Comparison of ENCODE assay signal across 15 cellular contexts in the genomic region with DNA sequence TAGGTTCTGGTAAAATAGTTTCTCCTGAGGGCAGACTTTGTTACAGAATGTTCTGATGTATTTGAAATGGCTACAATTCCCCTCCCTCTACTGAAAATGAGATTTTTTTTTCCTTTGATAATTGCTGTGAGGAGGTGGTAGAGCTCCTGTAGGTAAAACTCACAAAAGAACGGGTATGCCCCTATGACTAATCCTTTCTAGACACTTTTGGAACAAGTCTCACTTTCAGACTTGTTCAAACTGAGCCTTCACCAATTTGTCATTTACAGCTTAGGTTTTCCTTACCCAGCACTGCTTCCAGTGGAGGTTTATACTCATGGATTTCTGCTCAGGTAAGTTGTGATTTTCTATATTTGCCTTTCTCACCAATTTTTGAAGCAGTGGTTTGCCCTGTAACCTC.
DNase-seq lines count a peak whose midpoint lies in the region; ATAC-seq, FAIRE-seq and TF ChIP-seq lines count a peak whose summit lies in the region.
"Had no signal": no experiment of that assay in that cellular context is flagged by ENCODE, and none has a peak within 500 bp of the region (broad histone marks: within the 10 kb centered on the region; RNA-seq: fewer than 3 reads in every experiment).

No MANE protein-coding gene starts in this region.

- FAIRE-seq in RCC 7860 (lab: Jason Lieb, UNC) = no peak

- H3K27me3 ChIP-seq in foreskin keratinocyte (no peaks in the 10 kb centered on the region), psoas muscle (ENCODE audit: insufficient read depth in 3 of 3, low read length in 2 of 3) (no peaks in the 10 kb centered on the region)
- H3K27me3 ChIP-seq: brain microvascular endothelial cell, neural progenitor cell, right atrium auricular region, SJCRH30 had no signal

- H3K4me3 ChIP-seq in psoas muscle = no peak overlapping the region
- H3K4me3 ChIP-seq: neural progenitor cell, right atrium auricular region, SJCRH30 had no signal

- TF ChIP-seq CTCF in foreskin keratinocyte (conservative IDR thresholded peaks at IDR 0.05) = no peak
- TF ChIP-seq CTCF in psoas muscle (IDR thresholded peaks at IDR 0.05) = no peak

- H3K27ac ChIP-seq in foreskin keratinocyte (no peak overlapping the region), psoas muscle (no peak overlapping the region)
- H3K27ac ChIP-seq: brain microvascular endothelial cell, neural progenitor cell, right atrium auricular region, SJCRH30 had no signal

- peak; percentile 73 for ATAC-seq in GM18867 (IDR thresholded peaks at IDR 0.05; ENCODE audit: unreplicated experiment)
- ATAC-seq in GM21619 (IDR thresholded peaks at IDR 0.05; ENCODE audit: unreplicated experiment) = peak; percentile 71
- peak; percentile 94 for ATAC-seq in HG03439 (IDR thresholded peaks at IDR 0.05; ENCODE audit: unreplicated experiment)
- ATAC-seq in foreskin keratinocyte = peak; percentile 72
- ATAC-seq in psoas muscle = no peak

- H3K4me1 ChIP-seq in foreskin keratinocyte = no peaks in the 10 kb centered on the region
- H3K4me1 ChIP-seq in psoas muscle = no peaks in the 10 kb centered on the region
- H3K4me1 ChIP-seq: neural progenitor cell, right atrium auricular region, SJCRH30 had no signal

- no peaks in the 10 kb centered on the region for H3K36me3 ChIP-seq in psoas muscle (ENCODE audit: insufficient read depth in 1 of 2, low read depth in 1 of 2)
- H3K36me3 ChIP-seq: brain microvascular endothelial cell, neural progenitor cell, right atrium auricular region, SJCRH30 had no signal

- H3K9me3 ChIP-seq in psoas muscle = no peaks in the 10 kb centered on the region
- H3K9me3 ChIP-seq: right atrium auricular region, SJCRH30 had no signal

- intact Hi-C loops in psoas muscle (cut with DNase I) = no loop called here

- DNase-seq in foreskin keratinocyte = peak; percentile 5 to 25
- DNase-seq in RCC 7860 (ENCODE audit: low spot score) = no peak
- no peak for DNase-seq in psoas muscle
- DNase-seq in DMS 273 (lab: John Stamatoyannopoulos, UW; ENCODE audit: unreplicated experiment) = no peak
- DNase-seq: activated CD4-positive, alpha-beta T cell treated with anti-CD3 and anti-CD28 coated beads for 1 hour; brain microvascular endothelial cell; kidney glomerular epithelial cell; NCI-H146; substantia nigra had no signal

- 66 to 77% (median 71%) methylated on average over 1 of the region's 1 CpG for WGBS in psoas muscle, 3 donors

Comparison
In these comparisons a context has a peak if more than half of its experiments do, and no peak if none do; other contexts are left out.
1. ATAC-seq: peak in GM18867 (single experiment), GM21619 (single experiment), HG03439 (single experiment) and foreskin keratinocyte (single experiment); none in psoas muscle (0 of 4).
2. DNase-seq: peak in foreskin keratinocyte (2 of 2); none in RCC 7860 (single experiment), psoas muscle (0 of 2) and DMS 273 (single experiment).